Comparison of ENCODE assay signal across 21 cellular contexts in genomic region chr12:67457136-67457535, GRCh38.
DNase-seq lines count a peak whose midpoint lies in the region; ATAC-seq and TF ChIP-seq lines count a peak whose summit lies in the region.
"Had no signal": no experiment of that assay in that cellular context is flagged by ENCODE, and none has a peak within 500 bp of the region (broad histone marks: within the 10 kb centered on the region; RNA-seq: fewer than 3 reads in every experiment).

No MANE protein-coding gene starts in this region.

- no peak overlapping the region for H2AFZ ChIP-seq in mammary epithelial cell (ENCODE audit: low read depth, low read length)

- H3K27ac ChIP-seq in breast epithelium (peak overlapping the region; percentile 67 to 81), mammary epithelial cell (ENCODE audit: insufficient read depth, low read depth, low read length) (no peak overlapping the region), suprapubic skin (peak overlapping the region; percentile 61)
- H3K27ac ChIP-seq: brain microvascular endothelial cell, colonic mucosa had no signal

- BruUV-seq in mammary epithelial cell (replicated peaks; lab: Mats Ljungman, UMichigan) = no TSS peak

- no peaks in the 10 kb centered on the region for H3K9me3 ChIP-seq in breast epithelium
- no peaks in the 10 kb centered on the region for H3K9me3 ChIP-seq in mammary epithelial cell (replicated peaks; ENCODE audit: insufficient read depth, low read length)
- no peaks in the 10 kb centered on the region for H3K9me3 ChIP-seq in adipocyte (ENCODE audit: control insufficient read depth, low read length)
- no peaks in the 10 kb centered on the region for H3K9me3 ChIP-seq in suprapubic skin
- H3K9me3 ChIP-seq: colonic mucosa had no signal

- no peak overlapping the region for H3K9ac ChIP-seq in mammary epithelial cell (ENCODE audit: insufficient read depth, low read length)
- H3K9ac ChIP-seq in adipocyte (ENCODE audit: low read length) = peak overlapping the region; percentile 74

- in situ Hi-C loops in mammary epithelial cell (cut with MboI; ENCODE audit: low sequenced_read_pairs in 2 of 2) (loop anchor here in 1 of 2 donors (25.0 kb wide), 1 partner anchor 180 kb away; the partner anchor contains the start of gene DYRK2), ACHN (cut with HindIII; ENCODE audit: low pct_ligation_motif_present, low pct_unique_long_range_greater_than_20kb, low sequenced_read_pairs) (no loop called here)

- dilution Hi-C loops in mammary epithelial cell (cut with HindIII; ENCODE audit: low sequenced_read_pairs) = no loop called here

- intact Hi-C loops in breast epithelium (cut with DNase I; ENCODE audit: low total_unique reads) = no loop called here
- intact Hi-C loops in mammary epithelial cell (cut with micrococcal nuclease) = loop anchor here (5.0 kb wide), 1 partner anchor 190 kb away; the partner anchor contains the start of gene DYRK2
- intact Hi-C loops in activated CD4-positive, alpha-beta memory T cell treated with anti-CD3 and anti-CD28 coated beads for 36 hours (cut with micrococcal nuclease) = no loop called here

- no peak overlapping the region for H3K27ac Mint-ChIP-seq in activated CD4-positive, alpha-beta memory T cell treated with anti-CD3 and anti-CD28 coated beads for 36 hours
- H3K27ac Mint-ChIP-seq: activated naive CD8-positive, alpha-beta T cell treated with anti-CD3 and anti-CD28 coated beads, Interleukin-2, amount 50 U/mL, for 24 hours; CD8-positive, alpha-beta T cell; endodermal cell had no signal

- no peak overlapping the region for H3K4me2 ChIP-seq in mammary epithelial cell (ENCODE audit: insufficient read depth, low read depth, low read length)

- H3K27me3 Mint-ChIP-seq in activated CD4-positive, alpha-beta memory T cell treated with anti-CD3 and anti-CD28 coated beads for 36 hours = peaks cover 6% of the 10 kb centered on the region
- H3K27me3 Mint-ChIP-seq: naive thymus-derived CD8-positive, alpha-beta T cell had no signal

- ATAC-seq in omental fat pad (ENCODE audit: low FRiP score) = peak; percentile 26
- ATAC-seq: activated naive CD8-positive, alpha-beta T cell treated with anti-CD3 and anti-CD28 coated beads, Interleukin-2, amount 50 U/mL, for 24 hours; CD8-positive, alpha-beta T cell; naive thymus-derived CD8-positive, alpha-beta T cell; PC-3 had no signal

- CTCF ChIA-PET in mammary epithelial cell (lab: Charles Lee; ENCODE audit: low non-redundant PET) = interaction anchor here (0.6 kb wide), 1 partner anchor 70 kb away, joined by 3 read pairs; no protein-coding TSS in a partner anchor
- CTCF ChIA-PET in activated CD4-positive, alpha-beta memory T cell treated with anti-CD3 and anti-CD28 coated beads for 36 hours (lab: Charles Lee) = interaction anchor here (0.7 kb wide), 1 partner anchor 57 kb away, joined by 5 read pairs; no protein-coding TSS in a partner anchor

- peaks cover 11% of the 10 kb centered on the region for H3K4me1 Mint-ChIP-seq in activated CD4-positive, alpha-beta memory T cell treated with anti-CD3 and anti-CD28 coated beads for 36 hours (ENCODE audit: low read depth)

- H4K20me1 ChIP-seq in mammary epithelial cell (ENCODE audit: insufficient read depth, low read length) = no peaks in the 10 kb centered on the region

- TF ChIP-seq POLR2A in breast epithelium (IDR thresholded peaks at IDR 0.05) = no peak
- no peak for TF ChIP-seq POLR2A in suprapubic skin (IDR thresholded peaks at IDR 0.05)

- TF ChIP-seq CTCF in breast epithelium (IDR thresholded peaks at IDR 0.05) (no peak), mammary epithelial cell (conservative IDR thresholded peaks at IDR 0.05 in 1 of 2, IDR thresholded peaks at IDR 0.05 in 1 of 2; ENCODE audit: extremely low read depth in 1 of 2, insufficient read depth in 1 of 2, low read depth in 1 of 2, low read length in 2 of 2) (no peak), omental fat pad (IDR thresholded peaks at IDR 0.05) (no peak), suprapubic skin (IDR thresholded peaks at IDR 0.05) (no peak)

- POLR2A ChIA-PET in activated CD4-positive, alpha-beta memory T cell treated with anti-CD3 and anti-CD28 coated beads for 36 hours (lab: Charles Lee) = no interaction called here

- H3K4me3 Mint-ChIP-seq in activated CD4-positive, alpha-beta memory T cell treated with anti-CD3 and anti-CD28 coated beads for 36 hours = no peak overlapping the region
- H3K4me3 Mint-ChIP-seq: activated naive CD8-positive, alpha-beta T cell treated with anti-CD3 and anti-CD28 coated beads, Interleukin-2, amount 50 U/mL, for 24 hours; CD8-positive, alpha-beta T cell; endodermal cell; naive thymus-derived CD8-positive, alpha-beta T cell had no signal

- no peak for DNase-seq in breast epithelium (ENCODE audit: low spot score in 2 of 2)
- DNase-seq in mammary epithelial cell = no peak
- DNase-seq in adipocyte (ENCODE audit: low read depth) = no peak
- no peak for DNase-seq in omental fat pad (ENCODE audit: low spot score)
- DNase-seq in suprapubic skin (ENCODE audit: low spot score in 2 of 2) = no peak
- no peak for DNase-seq in middle frontal gyrus (ENCODE audit: extremely low spot score, low spot score)
- no peak for DNase-seq in ACHN
- DNase-seq in activated CD4-positive, alpha-beta memory T cell treated with anti-CD3 and anti-CD28 coated beads for 36 hours = no peak
- DNase-seq: activated CD4-positive, alpha-beta T cell treated with anti-CD3 and anti-CD28 coated beads for 1 hour; activated effector memory CD4-positive, alpha-beta T cell treated with anti-CD3 and anti-CD28 coated beads, Interleukin-2, amount 50 U/mL, for 16 hours; activated naive CD8-positive, alpha-beta T cell treated with anti-CD3 and anti-CD28 coated beads, Interleukin-2, amount 50 U/mL, for 24 hours; CD8-positive, alpha-beta T cell; colonic mucosa; endodermal cell; naive thymus-derived CD8-positive, alpha-beta T cell; NCI-H1417 treated with DMSO at 0.1 percent for 48 hours; SHP77; stimulated activated CD8-positive, alpha-beta memory T cell treated with anti-CD3 and anti-CD28 coated beads, Interleukin-4, amount 100 ng/mL, for 48 hours; T-helper 1 cell had no signal

- 75% methylated on average over 2 of the region's 2 CpGs for WGBS in mammary epithelial cell (ENCODE audit: low coverage, missing lambda C conversion rate)
- 28% methylated on average over 2 of the region's 2 CpGs for WGBS in suprapubic skin

- H3K27me3 ChIP-seq in breast epithelium = no peaks in the 10 kb centered on the region
- H3K27me3 ChIP-seq in mammary epithelial cell (ENCODE audit: insufficient read depth, low read length) = no peaks in the 10 kb centered on the region
- H3K27me3 ChIP-seq in adipocyte (replicated peaks; ENCODE audit: control insufficient read depth, insufficient read depth, low read length) = no peaks in the 10 kb centered on the region
- H3K27me3 ChIP-seq in suprapubic skin = no peaks in the 10 kb centered on the region
- H3K27me3 ChIP-seq: brain microvascular endothelial cell, colonic mucosa had no signal

- no peaks in the 10 kb centered on the region for H3K79me2 ChIP-seq in mammary epithelial cell (ENCODE audit: insufficient read depth, low read length)

- no peaks in the 10 kb centered on the region for H3K36me3 Mint-ChIP-seq in activated CD4-positive, alpha-beta memory T cell treated with anti-CD3 and anti-CD28 coated beads for 36 hours
- H3K36me3 Mint-ChIP-seq: CD8-positive, alpha-beta T cell had no signal

- H3K9me3 Mint-ChIP-seq in activated CD4-positive, alpha-beta memory T cell treated with anti-CD3 and anti-CD28 coated beads for 36 hours = no peaks in the 10 kb centered on the region
- H3K9me3 Mint-ChIP-seq: CD8-positive, alpha-beta T cell; endodermal cell; naive thymus-derived CD8-positive, alpha-beta T cell had no signal

- H3K4me3 ChIP-seq in breast epithelium (no peak overlapping the region), mammary epithelial cell (replicated peaks in 1 of 3; ENCODE audit: insufficient read depth in 1 of 3, low read depth in 2 of 3, low read length in 3 of 3) (no peak overlapping the region), adipocyte (ENCODE audit: low read length) (peak overlapping the region; percentile 70), suprapubic skin (no peak overlapping the region)
- H3K4me3 ChIP-seq: colonic mucosa had no signal

- H3K4me1 ChIP-seq in breast epithelium = no peaks in the 10 kb centered on the region
- peaks cover 19% of the 10 kb centered on the region for H3K4me1 ChIP-seq in mammary epithelial cell (ENCODE audit: insufficient read depth, low read length)
- H3K4me1 ChIP-seq in adipocyte (ENCODE audit: control insufficient read depth, insufficient read depth, low read length) = peaks cover 38% of the 10 kb centered on the region
- H3K4me1 ChIP-seq in suprapubic skin = peaks cover 18% of the 10 kb centered on the region
- H3K4me1 ChIP-seq: colonic mucosa had no signal

- H3K36me3 ChIP-seq in breast epithelium (no peaks in the 10 kb centered on the region), mammary epithelial cell (ENCODE audit: insufficient read depth, low read length) (no peaks in the 10 kb centered on the region), adipocyte (ENCODE audit: control insufficient read depth, insufficient read depth, low read length, severe bottlenecking) (no peaks in the 10 kb centered on the region), suprapubic skin (no peaks in the 10 kb centered on the region)
- H3K36me3 ChIP-seq: brain microvascular endothelial cell, colonic mucosa had no signal

- no peak for TF ChIP-seq EP300 in suprapubic skin (IDR thresholded peaks at IDR 0.05)
